9 cellular contexts compared by ENCODE assay signal in genomic region chr4:124710253-124710849, GRCh38. TPM values are rescaled to one million over a fixed set of nuclear protein-coding genes. Genes with fewer than 3 reads are reported as not detected.
DNase-seq lines count a peak whose midpoint lies in the region; ATAC-seq and TF ChIP-seq lines count a peak whose summit lies in the region.
"Had no signal": no experiment of that assay in that cellular context is flagged by ENCODE, and none has a peak within 500 bp of the region (broad histone marks: within the 10 kb centered on the region; RNA-seq: fewer than 3 reads in every experiment).

No MANE protein-coding gene starts in this region.

- peaks cover 54% of the 10 kb centered on the region for H3K4me1 ChIP-seq in Loucy (ENCODE audit: insufficient read depth, low read length, poor library complexity, severe bottlenecking)
- H3K4me1 ChIP-seq in mesodermal cell (ENCODE audit: control insufficient read depth, insufficient read depth, low read length, poor library complexity, severe bottlenecking), result peaks cover 5% of the 10 kb centered on the region
- peaks cover 9% of the 10 kb centered on the region for H3K4me1 ChIP-seq in CD8-positive, alpha-beta T cell (ENCODE audit: insufficient read depth, low read length)

- intact Hi-C loops in CD8-positive, alpha-beta T cell (cut with DNase I, micrococcal nuclease), result no loop called here

- H3K4me3 Mint-ChIP-seq in CD8-positive, alpha-beta T cell, result no peak overlapping the region
- H3K4me3 Mint-ChIP-seq: activated naive CD8-positive, alpha-beta T cell treated with anti-CD3 and anti-CD28 coated beads, Interleukin-2, amount 10 ng/mL, durations not matched to agents 7 days and 5 days had no signal

- H3K36me3 ChIP-seq in Loucy (ENCODE audit: insufficient read depth, low read length) (no peaks in the 10 kb centered on the region), mesodermal cell (ENCODE audit: control insufficient read depth, insufficient read depth, low read length) (peaks cover 6% of the 10 kb centered on the region)
- H3K36me3 ChIP-seq in CD8-positive, alpha-beta T cell (ENCODE audit: insufficient read depth, low read length), result no peaks in the 10 kb centered on the region

- H3K9me2 ChIP-seq in Loucy (replicated peaks; ENCODE audit: low read depth, low read length), result no peaks in the 10 kb centered on the region

- no peak for DNase-seq in AG10803 (ENCODE audit: low read depth)
- DNase-seq in coronary artery (ENCODE audit: low spot score), result no peak
- no peak for DNase-seq in CD8-positive, alpha-beta T cell
- DNase-seq in GM20000 (ENCODE audit: low spot score), result no peak
- DNase-seq in effector CD4-positive, alpha-beta T cell, result no peak
- no peak for DNase-seq in cerebellum (ENCODE audit: low spot score)
- DNase-seq: activated naive CD8-positive, alpha-beta T cell treated with anti-CD3 and anti-CD28 coated beads, Interleukin-2, amount 10 ng/mL, durations not matched to agents 7 days and 5 days had no signal

- peaks cover 59% of the 10 kb centered on the region for H4K20me1 ChIP-seq in Loucy (ENCODE audit: insufficient read depth, low read length, poor library complexity, severe bottlenecking)

- H3K27me3 ChIP-seq in Loucy (ENCODE audit: insufficient read depth, low read length, poor library complexity, severe bottlenecking), result no peaks in the 10 kb centered on the region
- no peaks in the 10 kb centered on the region for H3K27me3 ChIP-seq in CD8-positive, alpha-beta T cell (ENCODE audit: insufficient read depth, low read length)

- H3K27ac ChIP-seq in coronary artery, result peak overlapping the region in 1 of 2 donors; percentile 0
- H3K27ac ChIP-seq in mesodermal cell (ENCODE audit: low read depth, low read length, severe bottlenecking), result no peak overlapping the region
- no peak overlapping the region for H3K27ac ChIP-seq in CD8-positive, alpha-beta T cell (ENCODE audit: low read depth, low read length)

- H3K4me2 ChIP-seq in Loucy (ENCODE audit: low read depth, low read length, poor library complexity, severe bottlenecking), result peak overlapping the region; percentile 98

- H3K36me3 Mint-ChIP-seq in CD8-positive, alpha-beta T cell, result peaks cover 3% of the 10 kb centered on the region
- H3K36me3 Mint-ChIP-seq: activated naive CD8-positive, alpha-beta T cell treated with anti-CD3 and anti-CD28 coated beads, Interleukin-2, amount 10 ng/mL, durations not matched to agents 7 days and 5 days had no signal

- CTCF ChIA-PET in CD8-positive, alpha-beta T cell (lab: Charles Lee), result interaction anchor here (1.5 kb wide), 1 partner anchor 10 kb away, joined by 4 read pairs; no protein-coding TSS in a partner anchor

- TF ChIP-seq CTCF in AG10803 (conservative IDR thresholded peaks at IDR 0.05; ENCODE audit: low read length) (no peak), Loucy (conservative IDR thresholded peaks at IDR 0.05; ENCODE audit: low read length) (no peak), coronary artery (IDR thresholded peaks at IDR 0.05) (no peak), GM20000 (IDR thresholded peaks at IDR 0.05; ENCODE audit: extremely low read depth, missing control alignments) (no peak)
- TF ChIP-seq CTCF in CD8-positive, alpha-beta T cell (IDR thresholded peaks at IDR 0.05), result no peak

- H3K27me3 Mint-ChIP-seq in CD8-positive, alpha-beta T cell (ENCODE audit: low read depth), result no peaks in the 10 kb centered on the region

- H3K9me3 ChIP-seq in Loucy (ENCODE audit: insufficient read depth, low read depth, low read length) (no peaks in the 10 kb centered on the region), mesodermal cell (ENCODE audit: control insufficient read depth, low read length) (no peaks in the 10 kb centered on the region)
- H3K9me3 ChIP-seq in CD8-positive, alpha-beta T cell (ENCODE audit: low read length), result no peaks in the 10 kb centered on the region

- POLR2A ChIA-PET in CD8-positive, alpha-beta T cell (lab: Charles Lee), result no interaction called here

- peaks cover 7% of the 10 kb centered on the region for H3K4me1 Mint-ChIP-seq in CD8-positive, alpha-beta T cell (ENCODE audit: low read depth)

- WGBS in mesodermal cell (ENCODE audit: insufficient coverage in 2 of 2), 2 experiments, result 64 to 80% methylated on average over 1 to 2 of the region's 4 CpGs

- H3K27ac Mint-ChIP-seq in CD8-positive, alpha-beta T cell, result no peak overlapping the region
- H3K27ac Mint-ChIP-seq: activated naive CD8-positive, alpha-beta T cell treated with anti-CD3 and anti-CD28 coated beads, Interleukin-2, amount 10 ng/mL, durations not matched to agents 7 days and 5 days had no signal

- H3K9ac ChIP-seq in Loucy (ENCODE audit: low read depth, low read length, poor library complexity, severe bottlenecking), result peak overlapping the region; percentile 85

- H2AFZ ChIP-seq in Loucy (ENCODE audit: low read length), result no peak overlapping the region

- no peaks in the 10 kb centered on the region for H3K9me3 Mint-ChIP-seq in CD8-positive, alpha-beta T cell
- H3K9me3 Mint-ChIP-seq: activated naive CD8-positive, alpha-beta T cell treated with anti-CD3 and anti-CD28 coated beads, Interleukin-2, amount 10 ng/mL, durations not matched to agents 7 days and 5 days had no signal

- H3K4me3 ChIP-seq in AG10803 (ENCODE audit: low read length) (peak overlapping the region; percentile 78), Loucy (ENCODE audit: low read length, poor library complexity, severe bottlenecking) (peak overlapping the region; percentile 83), coronary artery (peak overlapping the region; percentile 96), mesodermal cell (ENCODE audit: extremely low read depth, insufficient read depth, low read length, poor library complexity, severe bottlenecking) (peak overlapping the region; percentile 81)
- no peak overlapping the region for H3K4me3 ChIP-seq in CD8-positive, alpha-beta T cell (ENCODE audit: low read depth, low read length)

- H3F3A ChIP-seq in Loucy (ENCODE audit: low read depth), result no peaks in the 10 kb centered on the region

- no peak for ATAC-seq in CD8-positive, alpha-beta T cell

- H3K79me2 ChIP-seq in Loucy (ENCODE audit: insufficient read depth, low read length), result peaks cover 68% of the 10 kb centered on the region

RNA-seq across cellular contexts. Expression of gene ANKRD50, which starts 2.2 kb away (rescaled TPM):
- polyA plus RNA-seq in mesodermal cell (2013, experiment 1 of 2), result 24.7 TPM
- 22.0 TPM for polyA plus RNA-seq in mesodermal cell (2013, experiment 2 of 2)
- total RNA-seq in CD8-positive, alpha-beta T cell, result under 1 TPM; 0.11 to 0.22 TPM
- 84.3 TPM for total RNA-seq in cerebellum

Comparison
In these comparisons a context has a peak if more than half of its experiments do, and no peak if none do; other contexts are left out.
1. RNA of gene ANKRD50, which starts 2.2 kb away (total RNA-seq): 84.3 TPM in cerebellum (single experiment); 0.11 to 0.22 TPM in CD8-positive, alpha-beta T cell; every median in the first group is over 10 times any median in the second.